In genomic region chr18:79784071-79784913, GRCh38 we compare ENCODE assay signal across 20 cellular contexts. TPM values are rescaled to one million over a fixed set of nuclear protein-coding genes. Genes with fewer than 3 reads are reported as not detected.
DNase-seq lines count a peak whose midpoint lies in the region; ATAC-seq and TF ChIP-seq lines count a peak whose summit lies in the region.
"Had no signal": no experiment of that assay in that cellular context is flagged by ENCODE, and none has a peak within 500 bp of the region (broad histone marks: within the 10 kb centered on the region; RNA-seq: fewer than 3 reads in every experiment).

No MANE protein-coding gene starts in this region.

- WGBS in neuronal stem cell (ENCODE audit: extremely low coverage in 2 of 2, insufficient read length in 2 of 2, insufficient replicate concordance in 1 of 2), 2 donors = no CpG with 5 or more reads among the region's 42 CpGs

- DNase-seq in CD14-positive monocyte (ENCODE audit: low spot score) (peak; percentile 28), Karpas-422 (no peak), chondrocyte (ENCODE audit: low spot score) (peak; percentile 92), neuronal stem cell (ENCODE audit: low spot score) (no peak), Right ventricle myocardium inferior (ENCODE audit: missing footprints) (no peak)
- DNase-seq: activated CD8-positive, alpha-beta memory T cell treated with anti-CD3 and anti-CD28 coated beads, Interleukin-2, amount 50 U/mL, for 48 hours; activated gamma-delta T cell treated with Interleukin-2 at 50 U/mL for 16 hours; amniotic stem cell; EL; esophagus squamous epithelium; GOT3; left cardiac atrium; NCI-H2029; NCI-H446 treated with DMSO at 0.1 percent for 48 hours had no signal

- intact Hi-C loops in CD14-positive monocyte (cut with micrococcal nuclease) (no loop called here), Right ventricle myocardium inferior (cut with DNase I) (no loop called here)

- peak overlapping the region; percentile 25 for H3K23ac ChIP-seq in neuronal stem cell (ENCODE audit: low read depth, low read length, poor library complexity)

- H3K4me1 ChIP-seq in Karpas-422 (ENCODE audit: low read length) (peaks cover under 1% of the 10 kb centered on the region; the same call in 1 of the 2 replicates), neuronal stem cell (ENCODE audit: control insufficient read depth in 2 of 2, insufficient read depth in 1 of 2, low read depth in 1 of 2, low read length in 2 of 2) (peaks cover 0 to 3% of the 10 kb centered on the region in 2 donors)

- TF ChIP-seq CTCF in CD14-positive monocyte (IDR thresholded peaks at IDR 0.05) = no peak
- no peak for TF ChIP-seq CTCF in chondrocyte (IDR thresholded peaks at IDR 0.05)

- H3K18ac ChIP-seq in neuronal stem cell (ENCODE audit: low read length) = peak overlapping the region; percentile 48

- H3K9me3 ChIP-seq in Karpas-422 (ENCODE audit: low read length) = peaks cover 3% of the 10 kb centered on the region; the same call in 1 of the 2 replicates
- H3K9me3 ChIP-seq in neuronal stem cell (replicated peaks in 1 of 2; ENCODE audit: control insufficient read depth in 2 of 2, insufficient read depth in 1 of 2, low read depth in 1 of 2, low read length in 2 of 2) = peaks cover 4 to 12% of the 10 kb centered on the region in 2 donors
- H3K9me3 ChIP-seq: esophagus squamous epithelium, MG63, suprapubic skin had no signal

- H3K9ac ChIP-seq in Karpas-422 (ENCODE audit: low read length) (no peak overlapping the region), neuronal stem cell (ENCODE audit: low read depth, low read length, poor library complexity) (no peak overlapping the region)

- TF ChIP-seq POLR2A in GM18505 (IDR thresholded peaks at IDR 0.05; ENCODE audit: borderline replicate concordance, extremely low read depth, insufficient read depth, insufficient read length) = no peak

- H3K27ac Mint-ChIP-seq in CD14-positive monocyte = no peak overlapping the region
- H3K27ac Mint-ChIP-seq in chondrocyte (ENCODE audit: unreplicated experiment) = no peak overlapping the region

- H3K79me2 ChIP-seq in Karpas-422 (ENCODE audit: low read length) = no peaks in the 10 kb centered on the region

- peak overlapping the region; percentile 30 for H3K4me2 ChIP-seq in Karpas-422 (ENCODE audit: low read depth, low read length, poor library complexity, severe bottlenecking)
- H3K4me2 ChIP-seq in neuronal stem cell (ENCODE audit: insufficient read depth, low read length, poor library complexity, severe bottlenecking) = no peak overlapping the region

- H3K36me3 ChIP-seq in Karpas-422 (ENCODE audit: insufficient read depth, low read length) = no peaks in the 10 kb centered on the region
- peaks cover 0 to 4% of the 10 kb centered on the region in 2 donors for H3K36me3 ChIP-seq in neuronal stem cell (replicated peaks in 1 of 2; ENCODE audit: control insufficient read depth in 2 of 2, insufficient read depth in 2 of 2, low read length in 2 of 2)
- H3K36me3 ChIP-seq: esophagus squamous epithelium, MG63, suprapubic skin had no signal

- H3K4me1 Mint-ChIP-seq in CD14-positive monocyte = peaks cover 28% of the 10 kb centered on the region
- no peaks in the 10 kb centered on the region for H3K4me1 Mint-ChIP-seq in chondrocyte (ENCODE audit: low read depth)
- H3K4me1 Mint-ChIP-seq: central memory CD8-positive, alpha-beta T cell had no signal

- H2BK12ac ChIP-seq in neuronal stem cell (ENCODE audit: low read length) = peak overlapping the region; percentile 41

- H3K4me3 Mint-ChIP-seq in CD14-positive monocyte (peak overlapping the region; percentile 31 to 42), chondrocyte (ENCODE audit: unreplicated experiment) (no peak overlapping the region)
- H3K4me3 Mint-ChIP-seq: central memory CD8-positive, alpha-beta T cell had no signal

- H2BK15ac ChIP-seq in neuronal stem cell (ENCODE audit: low read length) = peak overlapping the region; percentile 67

- no peaks in the 10 kb centered on the region for H3K27me3 ChIP-seq in Karpas-422 (ENCODE audit: low read length)
- H3K27me3 ChIP-seq in neuronal stem cell (ENCODE audit: control insufficient read depth in 3 of 3, insufficient read depth in 3 of 3, low read depth in 1 of 3, low read length in 3 of 3) = peaks cover 13 to 64% (median 30%) of the 10 kb centered on the region in 3 experiments

- H4K8ac ChIP-seq in neuronal stem cell (ENCODE audit: low read depth, low read length) = peak overlapping the region; percentile 43

- no peak overlapping the region for H3K4me3 ChIP-seq in Karpas-422 (ENCODE audit: low read length)
- H3K4me3 ChIP-seq in neuronal stem cell (ENCODE audit: low read length in 2 of 2) = no peak overlapping the region
- H3K4me3 ChIP-seq: esophagus squamous epithelium, MG63, suprapubic skin had no signal

- ATAC-seq in HG03378 (IDR thresholded peaks at IDR 0.05; ENCODE audit: unreplicated experiment) (no peak), GM21390 (IDR thresholded peaks at IDR 0.05; ENCODE audit: unreplicated experiment) (no peak), GM18505 (IDR thresholded peaks at IDR 0.05; ENCODE audit: unreplicated experiment) (no peak), Right ventricle myocardium inferior (no peak)
- ATAC-seq: left cardiac atrium had no signal

- peaks cover 31 to 52% (median 45%) of the 10 kb centered on the region in 3 donors for H3K27me3 Mint-ChIP-seq in CD14-positive monocyte (ENCODE audit: low read depth in 3 of 3)
- H3K27me3 Mint-ChIP-seq in chondrocyte (ENCODE audit: low read depth) = peaks cover 37% of the 10 kb centered on the region

- H3K9me3 Mint-ChIP-seq in CD14-positive monocyte (peaks cover 3 to 15% (median 6%) of the 10 kb centered on the region in 7 donors), chondrocyte (ENCODE audit: low read depth) (no peaks in the 10 kb centered on the region)
- H3K9me3 Mint-ChIP-seq: central memory CD8-positive, alpha-beta T cell had no signal

- H4K91ac ChIP-seq in neuronal stem cell (ENCODE audit: low read depth, low read length, poor library complexity) = no peak overlapping the region

- H3K4ac ChIP-seq in neuronal stem cell (ENCODE audit: low read length) = peak overlapping the region; percentile 53

- H4K20me1 ChIP-seq in Karpas-422 (ENCODE audit: insufficient read depth, low read depth, low read length) = no peaks in the 10 kb centered on the region

- H3K9me2 ChIP-seq in Karpas-422 (replicated peaks; ENCODE audit: insufficient read depth, low read length) = no peaks in the 10 kb centered on the region

- no peak overlapping the region for H2BK5ac ChIP-seq in neuronal stem cell (ENCODE audit: low read length)

- peak overlapping the region; percentile 94 for H3K14ac ChIP-seq in neuronal stem cell (ENCODE audit: low read length)

- H3K27ac ChIP-seq in Karpas-422 (ENCODE audit: low read length) (no peak overlapping the region), neuronal stem cell (replicated peaks; ENCODE audit: low read length) (no peak overlapping the region)
- H3K27ac ChIP-seq: esophagus squamous epithelium, suprapubic skin had no signal

- H2BK120ac ChIP-seq in neuronal stem cell (ENCODE audit: low read depth, low read length) = no peak overlapping the region

- peaks cover 4% of the 10 kb centered on the region for H3K79me1 ChIP-seq in neuronal stem cell (ENCODE audit: low read depth, low read length)

- H3K36me3 Mint-ChIP-seq in CD14-positive monocyte = peaks cover 4 to 9% of the 10 kb centered on the region in 2 donors
- H3K36me3 Mint-ChIP-seq in chondrocyte (ENCODE audit: low read depth) = no peaks in the 10 kb centered on the region

- H2AFZ ChIP-seq in Karpas-422 (ENCODE audit: low read length) (no peak overlapping the region), neuronal stem cell (ENCODE audit: low read length) (no peak overlapping the region)

- H2AK5ac ChIP-seq in neuronal stem cell (ENCODE audit: low read depth, low read length) = no peak overlapping the region

RNA-seq across cellular contexts. Expression of gene KCNG2, which starts 13.4 kb away (rescaled TPM):
- not detected for polyA plus RNA-seq in CD14-positive monocyte
- not detected in 2 replicates for total RNA-seq in Karpas-422 (2014; rRNA removed; shearing (Covaris generic); ENCODE audit: low replicate concordance)
- total RNA-seq in chondrocyte (not detected in 3 replicates), Right ventricle myocardium inferior (not detected)
- polyA plus RNA-seq in neuronal stem cell (2013, experiment 1 of 2) = 0.29 TPM
- polyA plus RNA-seq in neuronal stem cell (2013, experiment 2 of 2) = 0.29 TPM
- total RNA-seq: suprapubic skin had no signal

Comparison
In these comparisons a context has a peak if more than half of its experiments do, and no peak if none do; other contexts are left out.
1. DNase-seq: peak in CD14-positive monocyte (single experiment) and chondrocyte (single experiment); none in Karpas-422 (single experiment), neuronal stem cell (single experiment) and Right ventricle myocardium inferior (single experiment).